Comparison of ENCODE assay signal across 1 cellular context in genomic region chr17:60036796-60037677, GRCh38.
TF ChIP-seq lines count a peak whose summit lies in the region.

No MANE protein-coding gene starts in this region.

TF ChIP-seq in HepG2, 621 proteins besides CTCF, POLR2A, EP300 and RAD21 (continued from another document and continues in another):
- TF ChIP-seq, protein P1, sequence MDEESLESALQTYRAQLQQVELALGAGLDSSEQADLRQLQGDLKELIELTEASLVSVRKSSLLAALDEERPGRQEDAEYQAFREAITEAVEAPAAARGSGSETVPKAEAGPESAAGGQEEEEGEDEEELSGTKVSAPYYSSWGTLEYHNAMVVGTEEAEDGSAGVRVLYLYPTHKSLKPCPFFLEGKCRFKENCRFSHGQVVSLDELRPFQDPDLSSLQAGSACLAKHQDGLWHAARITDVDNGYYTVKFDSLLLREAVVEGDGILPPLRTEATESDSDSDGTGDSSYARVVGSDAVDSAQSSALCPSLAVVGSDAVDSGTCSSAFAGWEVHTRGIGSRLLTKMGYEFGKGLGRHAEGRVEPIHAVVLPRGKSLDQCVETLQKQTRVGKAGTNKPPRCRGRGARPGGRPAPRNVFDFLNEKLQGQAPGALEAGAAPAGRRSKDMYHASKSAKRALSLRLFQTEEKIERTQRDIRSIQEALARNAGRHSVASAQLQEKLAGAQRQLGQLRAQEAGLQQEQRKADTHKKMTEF (CRISPR knock-in tag; IDR thresholded peaks at IDR 0.05): no peak; the same call in 1 of the 2 replicates
- TF ChIP-seq ZNF33A (CRISPR knock-in tag; IDR thresholded peaks at IDR 0.05; ENCODE audit: borderline replicate concordance): no peak
- peak; percentile 49; the same call in 1 of the 2 replicates for TF ChIP-seq YEATS2 (CRISPR knock-in tag; IDR thresholded peaks at IDR 0.05; ENCODE audit: borderline replicate concordance)
- 0 out of 2 replicates have a peak, but pooled peaks have one; percentile 25 for TF ChIP-seq FOXJ3 (CRISPR knock-in tag; IDR thresholded peaks at IDR 0.05; ENCODE audit: borderline replicate concordance)
- no peak for TF ChIP-seq SMAD1 (CRISPR knock-in tag; IDR thresholded peaks at IDR 0.05; ENCODE audit: borderline replicate concordance, low read depth)
- no peak for TF ChIP-seq ZNF713 (CRISPR knock-in tag; IDR thresholded peaks at IDR 0.05)
- no peak for TF ChIP-seq CENPX (CRISPR knock-in tag; IDR thresholded peaks at IDR 0.05)
- TF ChIP-seq KAT8 (CRISPR knock-in tag; IDR thresholded peaks at IDR 0.05): peak; percentile 56
- TF ChIP-seq ZNF256 (CRISPR knock-in tag; conservative IDR thresholded peaks at IDR 0.05): no peak
- 0 out of 2 replicates have a peak, but pooled peaks have one; percentile 57 for TF ChIP-seq KLF6 (CRISPR knock-in tag; IDR thresholded peaks at IDR 0.05)
- TF ChIP-seq, protein P2, sequence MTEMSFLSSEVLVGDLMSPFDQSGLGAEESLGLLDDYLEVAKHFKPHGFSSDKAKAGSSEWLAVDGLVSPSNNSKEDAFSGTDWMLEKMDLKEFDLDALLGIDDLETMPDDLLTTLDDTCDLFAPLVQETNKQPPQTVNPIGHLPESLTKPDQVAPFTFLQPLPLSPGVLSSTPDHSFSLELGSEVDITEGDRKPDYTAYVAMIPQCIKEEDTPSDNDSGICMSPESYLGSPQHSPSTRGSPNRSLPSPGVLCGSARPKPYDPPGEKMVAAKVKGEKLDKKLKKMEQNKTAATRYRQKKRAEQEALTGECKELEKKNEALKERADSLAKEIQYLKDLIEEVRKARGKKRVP (CRISPR knock-in tag; IDR thresholded peaks at IDR 0.05): no peak
- peak; percentile 61; the same call in 1 of the 2 replicates for TF ChIP-seq ZBTB20 (CRISPR knock-in tag; IDR thresholded peaks at IDR 0.05; ENCODE audit: borderline replicate concordance, low read depth)
- TF ChIP-seq NONO (IDR thresholded peaks at IDR 0.05): no peak
- no peak for TF ChIP-seq NONO (CRISPR knock-in tag; conservative IDR thresholded peaks at IDR 0.05)
- TF ChIP-seq IRF1 (CRISPR knock-in tag; IDR thresholded peaks at IDR 0.05; ENCODE audit: low read depth): no peak
- peak; percentile 44; the same call in 1 of the 2 replicates for TF ChIP-seq ZNF639 (CRISPR knock-in tag; conservative IDR thresholded peaks at IDR 0.05)
- TF ChIP-seq BHLHE40 (IDR thresholded peaks at IDR 0.05; ENCODE audit: low read length): peak; percentile 30; the same call in 1 of the 2 replicates
- TF ChIP-seq KDM4B (CRISPR knock-in tag; IDR thresholded peaks at IDR 0.05): peak; percentile 83; the same call in 1 of the 2 replicates
- TF ChIP-seq ZNF331 (CRISPR knock-in tag; IDR thresholded peaks at IDR 0.05): peak; percentile 91
- no peak for TF ChIP-seq DMTF1 (CRISPR knock-in tag; IDR thresholded peaks at IDR 0.05)
- peak; percentile 62; the same call in 1 of the 2 replicates for TF ChIP-seq ETV5 (CRISPR knock-in tag; IDR thresholded peaks at IDR 0.05; ENCODE audit: borderline replicate concordance)
- no peak for TF ChIP-seq HNRNPLL (IDR thresholded peaks at IDR 0.05; ENCODE audit: low read depth, low read length, poor library complexity, severe bottlenecking)
- no peak for TF ChIP-seq ZUFSP (CRISPR knock-in tag; IDR thresholded peaks at IDR 0.05; ENCODE audit: borderline replicate concordance)
- no peak for TF ChIP-seq HNF4G (IDR thresholded peaks at IDR 0.05; ENCODE audit: borderline replicate concordance, low read depth, low read length)
- TF ChIP-seq HNF4G (CRISPR knock-in tag; IDR thresholded peaks at IDR 0.05; ENCODE audit: borderline replicate concordance, low read depth): no peak
- TF ChIP-seq, protein P3, sequence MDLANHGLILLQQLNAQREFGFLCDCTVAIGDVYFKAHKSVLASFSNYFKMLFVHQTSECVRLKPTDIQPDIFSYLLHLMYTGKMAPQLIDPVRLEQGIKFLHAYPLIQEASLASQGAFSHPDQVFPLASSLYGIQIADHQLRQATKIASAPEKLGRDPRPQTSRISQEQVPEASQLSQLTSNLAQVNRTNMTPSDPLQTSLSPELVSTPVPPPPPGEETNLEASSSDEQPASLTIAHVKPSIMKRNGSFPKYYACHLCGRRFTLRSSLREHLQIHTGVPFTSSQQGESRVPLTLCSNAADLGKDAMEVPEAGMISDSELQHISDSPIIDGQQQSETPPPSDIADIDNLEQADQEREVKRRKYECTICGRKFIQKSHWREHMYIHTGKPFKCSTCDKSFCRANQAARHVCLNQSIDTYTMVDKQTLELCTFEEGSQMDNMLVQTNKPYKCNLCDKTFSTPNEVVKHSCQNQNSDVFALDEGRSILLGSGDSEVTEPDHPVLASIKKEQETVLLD (CRISPR knock-in tag; IDR thresholded peaks at IDR 0.05; ENCODE audit: low read depth): no peak
- TF ChIP-seq MEF2D (CRISPR knock-in tag; IDR thresholded peaks at IDR 0.05): no peak
- peak; percentile 80 for TF ChIP-seq IKZF5 (CRISPR knock-in tag; IDR thresholded peaks at IDR 0.05)
- TF ChIP-seq ZNF746 (CRISPR knock-in tag; IDR thresholded peaks at IDR 0.05): no peak
- TF ChIP-seq AKNA (CRISPR knock-in tag; IDR thresholded peaks at IDR 0.05; ENCODE audit: borderline replicate concordance): no peak
- TF ChIP-seq, protein P4, sequence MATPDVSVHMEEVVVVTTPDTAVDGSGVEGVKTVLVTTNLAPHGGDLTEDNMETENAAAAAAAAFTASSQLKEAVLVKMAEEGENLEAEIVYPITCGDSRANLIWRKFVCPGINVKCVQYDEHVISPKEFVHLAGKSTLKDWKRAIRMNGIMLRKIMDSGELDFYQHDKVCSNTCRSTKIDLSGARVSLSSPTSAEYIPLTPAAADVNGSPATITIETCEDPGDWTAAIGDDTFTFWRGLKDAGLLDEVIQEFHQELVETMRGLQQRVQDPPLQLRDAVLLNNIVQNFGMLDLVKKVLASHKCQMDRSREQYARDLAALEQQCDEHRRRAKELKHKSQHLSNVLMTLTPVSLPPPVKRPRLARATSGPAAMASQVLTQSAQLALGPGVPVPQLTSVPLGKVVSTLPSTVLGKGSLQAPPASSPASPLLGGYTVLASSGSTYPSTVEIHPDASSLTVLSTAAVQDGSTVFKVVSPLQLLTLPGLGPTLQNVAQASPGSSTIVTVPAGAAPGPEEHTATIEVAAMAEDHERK (CRISPR knock-in tag; IDR thresholded peaks at IDR 0.05; ENCODE audit: low read depth): no peak
- peak; percentile 58; the same call in 1 of the 2 replicates for TF ChIP-seq ZNF547 (CRISPR knock-in tag; IDR thresholded peaks at IDR 0.05)
- TF ChIP-seq ZNF260 (CRISPR knock-in tag; IDR thresholded peaks at IDR 0.05; ENCODE audit: borderline replicate concordance, low read depth): no peak
- no peak for TF ChIP-seq ZNF543 (CRISPR knock-in tag; IDR thresholded peaks at IDR 0.05)
- no peak for TF ChIP-seq ZBTB42 (CRISPR knock-in tag; IDR thresholded peaks at IDR 0.05)
- no peak for TF ChIP-seq SMYD3 (CRISPR knock-in tag; IDR thresholded peaks at IDR 0.05)
- TF ChIP-seq, protein P5, sequence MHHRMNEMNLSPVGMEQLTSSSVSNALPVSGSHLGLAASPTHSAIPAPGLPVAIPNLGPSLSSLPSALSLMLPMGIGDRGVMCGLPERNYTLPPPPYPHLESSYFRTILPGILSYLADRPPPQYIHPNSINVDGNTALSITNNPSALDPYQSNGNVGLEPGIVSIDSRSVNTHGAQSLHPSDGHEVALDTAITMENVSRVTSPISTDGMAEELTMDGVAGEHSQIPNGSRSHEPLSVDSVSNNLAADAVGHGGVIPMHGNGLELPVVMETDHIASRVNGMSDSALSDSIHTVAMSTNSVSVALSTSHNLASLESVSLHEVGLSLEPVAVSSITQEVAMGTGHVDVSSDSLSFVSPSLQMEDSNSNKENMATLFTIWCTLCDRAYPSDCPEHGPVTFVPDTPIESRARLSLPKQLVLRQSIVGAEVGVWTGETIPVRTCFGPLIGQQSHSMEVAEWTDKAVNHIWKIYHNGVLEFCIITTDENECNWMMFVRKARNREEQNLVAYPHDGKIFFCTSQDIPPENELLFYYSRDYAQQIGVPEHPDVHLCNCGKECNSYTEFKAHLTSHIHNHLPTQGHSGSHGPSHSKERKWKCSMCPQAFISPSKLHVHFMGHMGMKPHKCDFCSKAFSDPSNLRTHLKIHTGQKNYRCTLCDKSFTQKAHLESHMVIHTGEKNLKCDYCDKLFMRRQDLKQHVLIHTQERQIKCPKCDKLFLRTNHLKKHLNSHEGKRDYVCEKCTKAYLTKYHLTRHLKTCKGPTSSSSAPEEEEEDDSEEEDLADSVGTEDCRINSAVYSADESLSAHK (CRISPR knock-in tag; IDR thresholded peaks at IDR 0.05; ENCODE audit: borderline replicate concordance): no peak
